In genomic region chr17:45309400-45309799, GRCh38 we compare ENCODE assay signal across 16 cellular contexts. TPM values are rescaled to one million over a fixed set of nuclear protein-coding genes. Genes with fewer than 3 reads are reported as not detected.
A peak's percentile ranks its signal among the peaks of the same experiment; 100 is the strongest.
DNase-seq lines count a peak whose midpoint lies in the region; ATAC-seq and TF ChIP-seq lines count a peak whose summit lies in the region.
"Had no signal": no experiment of that assay in that cellular context is flagged by ENCODE, and none has a peak within 500 bp of the region (broad histone marks: within the 10 kb centered on the region; RNA-seq: fewer than 3 reads in every experiment).

No MANE protein-coding gene starts in this region.

- H3K4ac ChIP-seq in mesenchymal stem cell (ENCODE audit: low read depth in 1 of 2, low read length in 2 of 2), result peak overlapping the region in 1 of 2 experiments; percentile 42

- H2AK5ac ChIP-seq in mesenchymal stem cell (ENCODE audit: low read length, severe bottlenecking), result no peak overlapping the region

- H3K4me2 ChIP-seq in mesenchymal stem cell (ENCODE audit: low read length, poor library complexity, severe bottlenecking), result no peak overlapping the region
- H3K4me2 ChIP-seq: GM23338 had no signal

- CTCF ChIA-PET in activated naive CD4-positive, alpha-beta T cell treated with anti-CD3 and anti-CD28 coated beads, Interleukin-2, amount 10 ng/mL, durations not matched to agents 7 days and 5 days (lab: Charles Lee), result interaction anchor here (1.3 to 1.6 kb wide), 2 partner anchors 15 to 79 kb away, joined by 3 to 4 read pairs; no protein-coding TSS in a partner anchor
- CTCF ChIA-PET in activated CD4-positive, alpha-beta memory T cell treated with anti-CD3 and anti-CD28 coated beads, Interleukin-2, amount 10 ng/mL, durations not matched to agents 7 days and 5 days (lab: Charles Lee), result interaction anchor here (4.3 kb wide), 1 partner anchor 33 kb away, joined by 54 read pairs; no protein-coding TSS in a partner anchor

- intact Hi-C loops in thyroid gland (cut with DNase I), result no loop called here

- TF ChIP-seq CTCF in thyroid gland (IDR thresholded peaks at IDR 0.05), result no peak

- no peak overlapping the region for H2BK5ac ChIP-seq in mesenchymal stem cell (ENCODE audit: low read depth, low read length, poor library complexity, severe bottlenecking)

- ATAC-seq in activated naive CD4-positive, alpha-beta T cell treated with anti-CD3 and anti-CD28 coated beads, Interleukin-2, amount 50 U/mL, for 72 hours, result no peak
- no peak for ATAC-seq in HG03439 (IDR thresholded peaks at IDR 0.05; ENCODE audit: unreplicated experiment)
- ATAC-seq: GM23338 had no signal

- no peak overlapping the region for H3K14ac ChIP-seq in mesenchymal stem cell (ENCODE audit: low read length in 2 of 2)

- H4K91ac ChIP-seq in mesenchymal stem cell (ENCODE audit: low read length), result no peak overlapping the region

- H3K27me3 ChIP-seq in mesenchymal stem cell (ENCODE audit: control insufficient read depth in 1 of 2, insufficient read depth in 1 of 2, low read length in 2 of 2) (no peaks in the 10 kb centered on the region), thyroid gland (no peaks in the 10 kb centered on the region)

- H2BK12ac ChIP-seq in mesenchymal stem cell (ENCODE audit: low read length in 2 of 2), result no peak overlapping the region

- WGBS in mesenchymal stem cell, result 97% methylated on average over 4 of the region's 4 CpGs
- WGBS in thyroid gland, 2 donors, result 61 to 74% methylated on average over 3 to 4 of the region's 4 CpGs

- H3K79me1 ChIP-seq in mesenchymal stem cell (replicated peaks; ENCODE audit: low read length, poor library complexity, severe bottlenecking), result no peaks in the 10 kb centered on the region

- H3K27ac ChIP-seq in mesenchymal stem cell (ENCODE audit: low read length, poor library complexity, severe bottlenecking), result no peak overlapping the region
- no peak overlapping the region for H3K27ac ChIP-seq in thyroid gland

- no peaks in the 10 kb centered on the region for H3K9me3 ChIP-seq in mesenchymal stem cell (ENCODE audit: control insufficient read depth, low read length)
- no peaks in the 10 kb centered on the region for H3K9me3 ChIP-seq in thyroid gland

- peaks cover 38 to 57% of the 10 kb centered on the region in 2 donors for H3K36me3 Mint-ChIP-seq in activated naive CD4-positive, alpha-beta T cell treated with anti-CD3 and anti-CD28 coated beads, Interleukin-2, amount 50 U/mL, for 72 hours
- H3K36me3 Mint-ChIP-seq in activated naive CD4-positive, alpha-beta T cell treated with anti-CD3 and anti-CD28 coated beads, Interleukin-2, amount 10 ng/mL, durations not matched to agents 7 days and 5 days, result peaks cover 68% of the 10 kb centered on the region
- H3K36me3 Mint-ChIP-seq in activated CD4-positive, alpha-beta memory T cell treated with anti-CD3 and anti-CD28 coated beads, Interleukin-2, amount 10 ng/mL, durations not matched to agents 7 days and 5 days (ENCODE audit: low read depth), result peaks cover 76% of the 10 kb centered on the region

- no peak overlapping the region for H3K9ac ChIP-seq in mesenchymal stem cell (ENCODE audit: low read length)

- no peak overlapping the region for H2BK120ac ChIP-seq in mesenchymal stem cell (ENCODE audit: low read depth, low read length)

- peaks cover 85% of the 10 kb centered on the region for H3K4me1 Mint-ChIP-seq in activated naive CD4-positive, alpha-beta T cell treated with anti-CD3 and anti-CD28 coated beads, Interleukin-2, amount 10 ng/mL, durations not matched to agents 7 days and 5 days
- peaks cover 86% of the 10 kb centered on the region for H3K4me1 Mint-ChIP-seq in activated CD4-positive, alpha-beta memory T cell treated with anti-CD3 and anti-CD28 coated beads, Interleukin-2, amount 10 ng/mL, durations not matched to agents 7 days and 5 days

- H3K4me3 ChIP-seq in mesenchymal stem cell (ENCODE audit: insufficient read depth in 1 of 2, low read depth in 1 of 2, low read length in 2 of 2) (no peak overlapping the region), thyroid gland (replicated peaks in 1 of 3) (no peak overlapping the region)
- H3K4me3 ChIP-seq: GM23338 had no signal

- no peak overlapping the region for H3K18ac ChIP-seq in mesenchymal stem cell (ENCODE audit: low read depth in 1 of 2, low read length in 2 of 2)

- H3K4me1 ChIP-seq in mesenchymal stem cell (ENCODE audit: control insufficient read depth, insufficient read depth, low read depth, low read length), result peaks cover 37% of the 10 kb centered on the region
- peaks cover 52 to 93% of the 10 kb centered on the region in 2 donors for H3K4me1 ChIP-seq in thyroid gland

- peak overlapping the region; percentile 60 for H2BK15ac ChIP-seq in mesenchymal stem cell (ENCODE audit: low read depth, poor library complexity, severe bottlenecking)

- no peak overlapping the region for H2AFZ ChIP-seq in mesenchymal stem cell (ENCODE audit: low read depth, low read length)
- H2AFZ ChIP-seq: GM23338 had no signal

- H3K9me3 Mint-ChIP-seq in activated naive CD4-positive, alpha-beta T cell treated with anti-CD3 and anti-CD28 coated beads, Interleukin-2, amount 50 U/mL, for 72 hours, result no peaks in the 10 kb centered on the region
- H3K9me3 Mint-ChIP-seq in activated naive CD4-positive, alpha-beta T cell treated with anti-CD3 and anti-CD28 coated beads, Interleukin-2, amount 10 ng/mL, durations not matched to agents 7 days and 5 days, result no peaks in the 10 kb centered on the region
- H3K9me3 Mint-ChIP-seq in activated CD4-positive, alpha-beta memory T cell treated with anti-CD3 and anti-CD28 coated beads, Interleukin-2, amount 10 ng/mL, durations not matched to agents 7 days and 5 days, result no peaks in the 10 kb centered on the region
- H3K9me3 Mint-ChIP-seq: brain, GM23338 had no signal

- DNase-seq in activated naive CD4-positive, alpha-beta T cell treated with anti-CD3 and anti-CD28 coated beads, Interleukin-2, amount 50 U/mL, for 72 hours (ENCODE audit: low spot score in 2 of 2), result no peak
- no peak for DNase-seq in activated naive CD4-positive, alpha-beta T cell treated with anti-CD3 and anti-CD28 coated beads, Interleukin-2, amount 10 ng/mL, durations not matched to agents 7 days and 5 days
- no peak for DNase-seq in activated CD4-positive, alpha-beta memory T cell treated with anti-CD3 and anti-CD28 coated beads, Interleukin-2, amount 10 ng/mL, durations not matched to agents 7 days and 5 days
- DNase-seq in mesenchymal stem cell, result no peak
- peak; percentile 46 to 52 for DNase-seq in thyroid gland
- DNase-seq in SIG-M5 treated with dmso at 0.1 percent for 504 hours (lab: John Stamatoyannopoulos, UW; ENCODE audit: unreplicated experiment), result no peak
- no peak for DNase-seq in NCI-H128 (lab: John Stamatoyannopoulos, UW; ENCODE audit: unreplicated experiment)
- DNase-seq: head of caudate nucleus; NCI-H2227 treated with DMSO at 0.1 percent for 48 hours; stimulated activated CD4-positive, alpha-beta T cell treated with anti-CD3 and anti-CD28 coated beads, Interleukin-15, amount 100 ng/mL, for 24 hours; stimulated activated CD8-positive, alpha-beta memory T cell treated with anti-CD3 and anti-CD28 coated beads, Interleukin-4, amount 100 ng/mL, for 48 hours had no signal

- H4K8ac ChIP-seq in mesenchymal stem cell (ENCODE audit: low read length), result no peak overlapping the region

- no peak overlapping the region for H3K4me3 Mint-ChIP-seq in activated naive CD4-positive, alpha-beta T cell treated with anti-CD3 and anti-CD28 coated beads, Interleukin-2, amount 10 ng/mL, durations not matched to agents 7 days and 5 days
- no peak overlapping the region for H3K4me3 Mint-ChIP-seq in activated CD4-positive, alpha-beta memory T cell treated with anti-CD3 and anti-CD28 coated beads, Interleukin-2, amount 10 ng/mL, durations not matched to agents 7 days and 5 days
- H3K4me3 Mint-ChIP-seq: brain, GM23338 had no signal

- no peak for TF ChIP-seq POLR2A in thyroid gland (IDR thresholded peaks at IDR 0.05)

- H3K27me3 Mint-ChIP-seq in activated naive CD4-positive, alpha-beta T cell treated with anti-CD3 and anti-CD28 coated beads, Interleukin-2, amount 10 ng/mL, durations not matched to agents 7 days and 5 days, result no peaks in the 10 kb centered on the region
- H3K27me3 Mint-ChIP-seq in activated CD4-positive, alpha-beta memory T cell treated with anti-CD3 and anti-CD28 coated beads, Interleukin-2, amount 10 ng/mL, durations not matched to agents 7 days and 5 days, result no peaks in the 10 kb centered on the region
- H3K27me3 Mint-ChIP-seq: brain had no signal

- H3K36me3 ChIP-seq in mesenchymal stem cell (ENCODE audit: control insufficient read depth in 1 of 2, insufficient read depth in 2 of 2, low read depth in 1 of 2, low read length in 2 of 2) (peaks cover 12 to 25% of the 10 kb centered on the region in 2 experiments), thyroid gland (no peaks in the 10 kb centered on the region)

- POLR2A ChIA-PET in activated CD4-positive, alpha-beta memory T cell treated with anti-CD3 and anti-CD28 coated beads, Interleukin-2, amount 10 ng/mL, durations not matched to agents 7 days and 5 days (lab: Charles Lee), result interaction anchor here (3.9 to 12.9 kb wide), 3 partner anchors 8 to 160 kb away, joined by 20 to 337 read pairs (median 135); partner anchors contain the start of genes FMNL1, HEXIM1 and MAP3K14

- H3K27ac Mint-ChIP-seq in activated naive CD4-positive, alpha-beta T cell treated with anti-CD3 and anti-CD28 coated beads, Interleukin-2, amount 50 U/mL, for 72 hours, result peak overlapping the region; percentile 96 to 99
- H3K27ac Mint-ChIP-seq in activated naive CD4-positive, alpha-beta T cell treated with anti-CD3 and anti-CD28 coated beads, Interleukin-2, amount 10 ng/mL, durations not matched to agents 7 days and 5 days, result no peak overlapping the region
- peak overlapping the region; percentile 34 for H3K27ac Mint-ChIP-seq in activated CD4-positive, alpha-beta memory T cell treated with anti-CD3 and anti-CD28 coated beads, Interleukin-2, amount 10 ng/mL, durations not matched to agents 7 days and 5 days
- H3K27ac Mint-ChIP-seq: GM23338 had no signal

- H3K23ac ChIP-seq in mesenchymal stem cell (ENCODE audit: low read length in 2 of 2), result no peak overlapping the region

RNA-seq across cellular contexts. Expression of gene MAP3K14, which starts 7.4 kb away (rescaled TPM):
- total RNA-seq in activated naive CD4-positive, alpha-beta T cell treated with anti-CD3 and anti-CD28 coated beads, Interleukin-2, amount 50 U/mL, for 72 hours, result 10 to 100 TPM; 38.4 to 54.4 TPM
- total RNA-seq in activated CD4-positive, alpha-beta memory T cell treated with anti-CD3 and anti-CD28 coated beads, Interleukin-2, amount 10 ng/mL, durations not matched to agents 7 days and 5 days, result 10 to 100 TPM; 28.7 to 30.6 TPM
- 1.1 TPM for polyA plus RNA-seq in mesenchymal stem cell (2013, experiment 1 of 2)
- 1.4 TPM for polyA plus RNA-seq in mesenchymal stem cell (2013, experiment 2 of 2)
- total RNA-seq in thyroid gland, result 10 to 100 TPM in 1 of 4 donors, 1 to 10 TPM in 3; 4.1 to 21.7 (median 6.2) TPM

RNA-seq across cellular contexts. Expression of gene SPATA32, which starts 47.5 kb away (rescaled TPM):
- total RNA-seq in activated naive CD4-positive, alpha-beta T cell treated with anti-CD3 and anti-CD28 coated beads, Interleukin-2, amount 50 U/mL, for 72 hours, result under 1 TPM; 0.37 to 0.50 TPM
- under 1 TPM; 0.20 to 0.23 TPM for total RNA-seq in activated CD4-positive, alpha-beta memory T cell treated with anti-CD3 and anti-CD28 coated beads, Interleukin-2, amount 10 ng/mL, durations not matched to agents 7 days and 5 days
- not detected for polyA plus RNA-seq in mesenchymal stem cell (2013, experiment 1 of 2)
- polyA plus RNA-seq in mesenchymal stem cell (2013, experiment 2 of 2), result not detected
- not detected for total RNA-seq in thyroid gland
- total RNA-seq: Daoy, GM23338, osteoblast had no signal
- polyA plus RNA-seq: GM23338 had no signal

Comparison
In these comparisons a context has a peak if more than half of its experiments do, and no peak if none do; other contexts are left out.
1. DNase-seq: peak in thyroid gland (2 of 2); none in activated naive CD4-positive, alpha-beta T cell treated with anti-CD3 and anti-CD28 coated beads, Interleukin-2, amount 50 U/mL, for 72 hours (0 of 2), activated naive CD4-positive, alpha-beta T cell treated with anti-CD3 and anti-CD28 coated beads, Interleukin-2, amount 10 ng/mL, durations not matched to agents 7 days and 5 days (single experiment), activated CD4-positive, alpha-beta memory T cell treated with anti-CD3 and anti-CD28 coated beads, Interleukin-2, amount 10 ng/mL, durations not matched to agents 7 days and 5 days (single experiment), mesenchymal stem cell (single experiment), SIG-M5 treated with dmso at 0.1 percent for 504 hours (single experiment) and NCI-H128 (single experiment).